8 cellular contexts compared by ENCODE assay signal in the genomic region with DNA sequence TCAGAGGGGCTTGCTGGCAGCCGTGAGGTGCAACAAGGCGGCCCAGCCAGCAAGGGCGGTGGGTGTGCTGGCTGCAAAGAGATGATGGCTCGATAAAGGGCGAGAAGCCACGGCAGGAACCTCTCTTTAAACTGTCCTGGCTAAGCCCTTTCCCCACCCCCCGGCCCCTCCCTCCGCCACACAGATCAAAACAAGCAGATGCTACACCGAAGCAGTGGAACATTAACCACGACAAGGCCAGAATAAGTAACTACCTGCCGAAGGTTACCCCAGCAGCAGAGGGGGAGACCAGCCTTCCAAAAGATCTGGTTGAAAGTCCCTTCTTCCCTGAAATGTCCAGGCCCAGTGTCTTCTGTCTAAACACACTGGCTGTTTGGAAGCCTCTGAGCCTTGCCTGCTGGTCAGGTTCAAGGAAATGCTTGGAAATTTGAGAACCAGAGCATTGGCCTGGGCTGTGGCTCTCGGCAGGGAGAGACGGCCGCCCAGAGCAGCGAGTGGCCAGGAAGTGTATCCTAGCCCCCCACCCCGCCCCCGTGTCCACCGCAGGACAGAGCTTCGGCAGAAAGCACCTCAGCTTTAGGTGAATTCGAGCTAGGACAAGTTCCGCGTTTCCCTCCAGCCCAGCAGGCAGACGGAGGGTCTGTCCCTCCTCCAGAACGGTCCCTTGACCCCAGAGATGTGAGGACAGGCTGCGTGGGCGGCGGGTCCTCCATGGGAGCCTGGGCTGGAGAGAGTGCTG. TPM values are rescaled to one million over a fixed set of nuclear protein-coding genes. Genes with fewer than 3 reads are reported as not detected.
DNase-seq lines count a peak whose midpoint lies in the region; ATAC-seq and TF ChIP-seq lines count a peak whose summit lies in the region.

No MANE protein-coding gene starts in this region.

- peaks cover 0 to 59% (median 32%) of the 10 kb centered on the region in 12 donors for H3K4me1 ChIP-seq in heart left ventricle
- peaks cover 4% of the 10 kb centered on the region for H3K4me1 ChIP-seq in mesendoderm (ENCODE audit: control insufficient read depth, low read depth, low read length)
- no peaks in the 10 kb centered on the region for H3K4me1 ChIP-seq in urinary bladder (ENCODE audit: insufficient read depth)

- peak overlapping the region; percentile 80 for H3K9ac ChIP-seq in mesendoderm (ENCODE audit: low read length)

- H3K4ac ChIP-seq in mesendoderm (ENCODE audit: low read depth, low read length), result no peak overlapping the region

- ATAC-seq in heart left ventricle, result no peak
- no peak for ATAC-seq in Right ventricle myocardium superior (ENCODE audit: poor library complexity)
- ATAC-seq in GM21723 (IDR thresholded peaks at IDR 0.05; ENCODE audit: unreplicated experiment), result no peak

- no peak overlapping the region for H3K18ac ChIP-seq in mesendoderm (ENCODE audit: low read length)

- H2BK15ac ChIP-seq in mesendoderm (replicated peaks; ENCODE audit: low read depth), result no peak overlapping the region

- H2AK5ac ChIP-seq in mesendoderm (ENCODE audit: low read length), result no peak overlapping the region

- H3K36me3 ChIP-seq in heart left ventricle (peaks cover 0 to 46% (median 39%) of the 10 kb centered on the region in 9 donors), mesendoderm (ENCODE audit: control insufficient read depth, insufficient read depth, low read length) (peaks cover 14% of the 10 kb centered on the region), urinary bladder (ENCODE audit: insufficient read depth) (no peaks in the 10 kb centered on the region)

- WGBS in heart left ventricle, 4 donors, result 39 to 53% (median 46%) methylated on average over 7 to 27 of the region's 27 CpGs
- WGBS in mesendoderm (ENCODE audit: extremely low coverage, insufficient coverage, low lambda C conversion rate), result no CpG with 5 or more reads among the region's 27 CpGs
- WGBS in urinary bladder, result 32% methylated on average over 27 of the region's 27 CpGs

- TF ChIP-seq CTCF in heart left ventricle (IDR thresholded peaks at IDR 0.05), result no peak
- no peak for TF ChIP-seq CTCF in coronary artery (IDR thresholded peaks at IDR 0.05)

- H3K27ac ChIP-seq in heart left ventricle, result peak overlapping the region in 6 of 12 donors; percentile 3 to 94 (median 68)
- peak overlapping the region in 1 of 2 donors; percentile 94 for H3K27ac ChIP-seq in coronary artery
- no peak overlapping the region for H3K27ac ChIP-seq in mesendoderm (ENCODE audit: low read depth, low read length)
- H3K27ac ChIP-seq in urinary bladder (ENCODE audit: low read depth), result no peak overlapping the region

- H4K8ac ChIP-seq in mesendoderm (ENCODE audit: low read depth, low read length), result no peak overlapping the region

- H3K27me3 ChIP-seq in heart left ventricle (peaks cover 0 to 7% (median 0%) of the 10 kb centered on the region in 9 donors), mesendoderm (ENCODE audit: insufficient read depth, low read length, poor library complexity) (no peaks in the 10 kb centered on the region)

- no peaks in the 10 kb centered on the region for H3K9me3 ChIP-seq in heart left ventricle

- H2BK5ac ChIP-seq in mesendoderm (ENCODE audit: low read length), result no peak overlapping the region

- H3K56ac ChIP-seq in mesendoderm (ENCODE audit: low read length), result peak overlapping the region; percentile 91

- H3K79me1 ChIP-seq in mesendoderm (ENCODE audit: low read length), result peaks cover 11% of the 10 kb centered on the region

- no peak overlapping the region for H4K5ac ChIP-seq in mesendoderm (ENCODE audit: low read length)

- H3K4me3 ChIP-seq in heart left ventricle, result peak overlapping the region; percentile 59 to 96 (median 74)
- peak overlapping the region; percentile 93 for H3K4me3 ChIP-seq in coronary artery
- H3K4me3 ChIP-seq in mesendoderm (ENCODE audit: low read length), result peak overlapping the region; percentile 64
- peak overlapping the region; percentile 74 for H3K4me3 ChIP-seq in urinary bladder (ENCODE audit: low read depth, low read length)

- TF ChIP-seq POLR2A in heart left ventricle (IDR thresholded peaks at IDR 0.05), result no peak

- peaks cover 27% of the 10 kb centered on the region for H3K79me2 ChIP-seq in mesendoderm (ENCODE audit: control insufficient read depth, insufficient read depth, low read length)

- H2BK120ac ChIP-seq in mesendoderm (ENCODE audit: low read depth, low read length), result no peak overlapping the region

- intact Hi-C loops in heart left ventricle (cut with DNase I), result loop anchor here in 6 of 10 donors (5.0 kb wide), 2 partner anchors 42 to 47 kb away; no protein-coding TSS in a partner anchor
- intact Hi-C loops in Right ventricle myocardium superior (cut with DNase I), result loop anchor here (5.0 kb wide), 1 partner anchor 42 kb away; no protein-coding TSS in a partner anchor

- DNase-seq in heart left ventricle (no peak), Right ventricle myocardium superior (no peak), coronary artery (ENCODE audit: low spot score) (no peak), mesendoderm (peak; percentile 48), NCI-H2196 (lab: John Stamatoyannopoulos, UW; ENCODE audit: unreplicated experiment) (no peak), kidney glomerular epithelial cell (lab: John Stamatoyannopoulos, UW) (no peak)

- H3K4me2 ChIP-seq in mesendoderm (ENCODE audit: low read length), result peak overlapping the region; percentile 75

- no peak overlapping the region for H3K23ac ChIP-seq in mesendoderm (ENCODE audit: low read length)

RNA-seq across cellular contexts. Expression of gene FAM20C, which starts 2.1 kb away (rescaled TPM):
- total RNA-seq in heart left ventricle (10 to 100 TPM; 16.7 to 52.0 (median 21.0) TPM), Right ventricle myocardium superior (23.4 TPM), urinary bladder (13.3 TPM)
- polyA plus RNA-seq in heart left ventricle (10 to 100 TPM; 11.1 to 21.0 TPM), urinary bladder (86.5 TPM)
- 14.5 TPM for polyA plus RNA-seq in mesendoderm (2013, experiment 1 of 2)
- polyA plus RNA-seq in mesendoderm (2013, experiment 2 of 2), result 15.4 TPM
